In genomic region chr11:45659031-45659817, GRCh38 we compare ENCODE assay signal across 18 cellular contexts. TPM values are rescaled to one million over a fixed set of nuclear protein-coding genes. Genes with fewer than 3 reads are reported as not detected.
DNase-seq lines count a peak whose midpoint lies in the region; ATAC-seq and TF ChIP-seq lines count a peak whose summit lies in the region.
"Had no signal": no experiment of that assay in that cellular context is flagged by ENCODE, and none has a peak within 500 bp of the region (broad histone marks: within the 10 kb centered on the region; RNA-seq: fewer than 3 reads in every experiment).

No MANE protein-coding gene starts in this region.

- H3K27ac ChIP-seq in mesendoderm (ENCODE audit: low read depth, low read length) (no peak overlapping the region), stomach (peak overlapping the region; percentile 32 to 66 (median 52))
- H3K27ac ChIP-seq: 22Rv1, epithelial cell of prostate, suprapubic skin had no signal

- H3K9me3 Mint-ChIP-seq in chondrocyte (ENCODE audit: low read depth) = no peaks in the 10 kb centered on the region
- H3K9me3 Mint-ChIP-seq: activated naive CD8-positive, alpha-beta T cell treated with anti-CD3 and anti-CD28 coated beads for 36 hours; CD4-positive, CD25-positive, alpha-beta regulatory T cell; central memory CD8-positive, alpha-beta T cell had no signal

- H4K5ac ChIP-seq in mesendoderm (ENCODE audit: low read length) = no peak overlapping the region

- no peak overlapping the region for H3K4ac ChIP-seq in mesendoderm (ENCODE audit: low read depth, low read length)

- H3K56ac ChIP-seq in mesendoderm (ENCODE audit: low read length) = peak overlapping the region; percentile 9

- no peak for ATAC-seq in activated CD4-positive, CD25-positive, alpha-beta regulatory T cell treated with anti-CD3 and anti-CD28 coated beads, Interleukin-2, amount 50 U/mL, for 24 hours
- no peak for ATAC-seq in HG02642 (IDR thresholded peaks at IDR 0.05; ENCODE audit: poor library complexity, unreplicated experiment)

- no CpG with 5 or more reads among the region's 15 CpGs for WGBS in mesendoderm (ENCODE audit: extremely low coverage, insufficient coverage, low lambda C conversion rate)
- WGBS in stomach, 5 donors = 52 to 61% (median 55%) methylated on average over 11 to 15 of the region's 15 CpGs

- H3K4me2 ChIP-seq in mesendoderm (ENCODE audit: low read length) = no peak overlapping the region

- H3K23ac ChIP-seq in mesendoderm (ENCODE audit: low read length) = no peak overlapping the region

- in situ Hi-C loops in ACHN (cut with HindIII; ENCODE audit: low pct_ligation_motif_present, low pct_unique_long_range_greater_than_20kb, low sequenced_read_pairs) = no loop called here

- TF ChIP-seq CTCF in chondrocyte (IDR thresholded peaks at IDR 0.05) (no peak), stomach (IDR thresholded peaks at IDR 0.05) (no peak)

- H3K36me3 ChIP-seq in mesendoderm (ENCODE audit: control insufficient read depth, insufficient read depth, low read length) = no peaks in the 10 kb centered on the region
- H3K36me3 ChIP-seq in stomach = no peaks in the 10 kb centered on the region
- H3K36me3 ChIP-seq: suprapubic skin had no signal

- no peak overlapping the region for H4K8ac ChIP-seq in mesendoderm (ENCODE audit: low read depth, low read length)

- H2BK120ac ChIP-seq in mesendoderm (ENCODE audit: low read depth, low read length) = no peak overlapping the region

- H3K9me3 ChIP-seq in stomach = no peaks in the 10 kb centered on the region
- H3K9me3 ChIP-seq: suprapubic skin had no signal

- intact Hi-C loops in stomach (cut with DNase I; ENCODE audit: low total_unique reads) = loop anchor here (10.0 kb wide), 1 partner anchor 284 kb away; no protein-coding TSS in a partner anchor

- peak; percentile 27 for DNase-seq in NCI-H2171 treated with DMSO at 0.1 percent for 48 hours (lab: John Stamatoyannopoulos, UW)
- no peak for DNase-seq in NCI-H2171 (lab: John Stamatoyannopoulos, UW)
- DNase-seq in chondrocyte (ENCODE audit: low spot score) = no peak
- DNase-seq in mesendoderm = no peak
- no peak for DNase-seq in stomach
- no peak for DNase-seq in ACHN
- DNase-seq: CD4-positive, CD25-positive, alpha-beta regulatory T cell had no signal

- H2BK15ac ChIP-seq in mesendoderm (replicated peaks; ENCODE audit: low read depth) = no peak overlapping the region

- no peak overlapping the region for H3K4me3 ChIP-seq in mesendoderm (ENCODE audit: low read length)
- H3K4me3 ChIP-seq in stomach = no peak overlapping the region
- H3K4me3 ChIP-seq: suprapubic skin had no signal

- peaks cover 45% of the 10 kb centered on the region for H3K4me1 Mint-ChIP-seq in chondrocyte (ENCODE audit: low read depth)

- H2BK5ac ChIP-seq in mesendoderm (ENCODE audit: low read length) = no peak overlapping the region

- no peak overlapping the region for H3K4me3 Mint-ChIP-seq in chondrocyte (ENCODE audit: unreplicated experiment)
- H3K4me3 Mint-ChIP-seq: activated naive CD8-positive, alpha-beta T cell treated with anti-CD3 and anti-CD28 coated beads for 36 hours; CD4-positive, CD25-positive, alpha-beta regulatory T cell; central memory CD8-positive, alpha-beta T cell had no signal

- no peak for TF ChIP-seq POLR2A in stomach (IDR thresholded peaks at IDR 0.05)

- H3K36me3 Mint-ChIP-seq in chondrocyte (ENCODE audit: low read depth) = no peaks in the 10 kb centered on the region
- H3K36me3 Mint-ChIP-seq: activated naive CD8-positive, alpha-beta T cell treated with anti-CD3 and anti-CD28 coated beads for 36 hours; CD4-positive, CD25-positive, alpha-beta regulatory T cell had no signal

- TF ChIP-seq EP300 in stomach (IDR thresholded peaks at IDR 0.05) = no peak

- no peak overlapping the region for H3K9ac ChIP-seq in mesendoderm (ENCODE audit: low read length)
- H3K9ac ChIP-seq: parathyroid adenoma had no signal

- no peak overlapping the region for H3K18ac ChIP-seq in mesendoderm (ENCODE audit: low read length)

- no peaks in the 10 kb centered on the region for H3K79me2 ChIP-seq in mesendoderm (ENCODE audit: control insufficient read depth, insufficient read depth, low read length)
- H3K79me2 ChIP-seq: parathyroid adenoma had no signal

- no peaks in the 10 kb centered on the region for H3K79me1 ChIP-seq in mesendoderm (ENCODE audit: low read length)

- peaks cover 13% of the 10 kb centered on the region for H3K4me1 ChIP-seq in mesendoderm (ENCODE audit: control insufficient read depth, low read depth, low read length)
- peaks cover 3 to 48% (median 24%) of the 10 kb centered on the region in 4 donors for H3K4me1 ChIP-seq in stomach
- H3K4me1 ChIP-seq: parathyroid adenoma had no signal

- H3K27ac Mint-ChIP-seq in chondrocyte (ENCODE audit: unreplicated experiment) = peak overlapping the region; percentile 57
- H3K27ac Mint-ChIP-seq: activated naive CD8-positive, alpha-beta T cell treated with anti-CD3 and anti-CD28 coated beads for 36 hours; CD4-positive, CD25-positive, alpha-beta regulatory T cell had no signal

- H3K27me3 ChIP-seq in mesendoderm (ENCODE audit: insufficient read depth, low read length, poor library complexity) (no peaks in the 10 kb centered on the region), stomach (peaks cover 0 to 91% (median 74%) of the 10 kb centered on the region in 3 donors)

- no peak overlapping the region for H2AK5ac ChIP-seq in mesendoderm (ENCODE audit: low read length)

- peaks cover 1% of the 10 kb centered on the region for H3K27me3 Mint-ChIP-seq in chondrocyte (ENCODE audit: low read depth)

RNA-seq across cellular contexts. Expression of gene CHST1, which starts 6.2 kb away (rescaled TPM):
- total RNA-seq in chondrocyte (1.9 to 13.6 TPM (median 12.5 TPM) in 3 replicates), stomach (1 to 10 TPM in 2 of 5 donors, under 1 TPM in 1, not detected in 2; 0.37 to 4.9 (median 1.7) TPM)
- 0.53 TPM for polyA plus RNA-seq in mesendoderm (2013, experiment 1 of 2)
- 0.55 TPM for polyA plus RNA-seq in mesendoderm (2013, experiment 2 of 2)
- polyA plus RNA-seq in stomach = 1 to 10 TPM in 2 of 3 donors, under 1 TPM in 1; 0.65 to 2.4 (median 1.7) TPM
- total RNA-seq: activated naive CD8-positive, alpha-beta T cell treated with anti-CD3 and anti-CD28 coated beads for 36 hours; NCI-H460; OCI-LY7; SK-MEL-5 had no signal
